In the genomic region with DNA sequence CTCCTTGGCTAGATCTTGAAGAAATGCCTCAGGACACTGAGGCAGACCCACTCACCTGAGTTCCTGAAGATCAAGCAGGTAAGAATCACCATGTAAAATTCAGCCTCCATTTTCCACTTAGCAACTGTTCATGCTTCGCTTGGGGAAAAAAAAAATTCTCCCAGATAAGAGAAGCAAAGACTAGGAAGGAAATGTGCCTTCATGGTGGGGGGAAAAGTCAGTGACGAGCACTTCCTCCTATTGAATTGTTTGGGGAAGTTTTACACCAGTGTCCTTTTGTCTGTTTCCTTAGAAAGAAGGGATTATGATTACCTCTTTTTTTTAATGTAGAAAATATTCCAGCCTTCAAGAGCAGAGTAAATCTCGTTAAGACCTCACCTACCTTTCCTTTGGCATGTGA, we compare ENCODE assay signal across 16 cellular contexts. TPM values are rescaled to one million over a fixed set of nuclear protein-coding genes. Genes with fewer than 3 reads are reported as not detected.
DNase-seq lines count a peak whose midpoint lies in the region; ATAC-seq, FAIRE-seq and TF ChIP-seq lines count a peak whose summit lies in the region.
"Had no signal": no experiment of that assay in that cellular context is flagged by ENCODE, and none has a peak within 500 bp of the region (broad histone marks: within the 10 kb centered on the region; RNA-seq: fewer than 3 reads in every experiment).

TSS of gene PTPRB (minus strand) at position 144 of the 400 bp plus-strand sequence. CDS start at position 110, 34 bp downstream.

- peak within 1 kb of the TSS in 1 of 3 donors; percentile 4 for H3K4me3 ChIP-seq in liver (ENCODE audit: low read depth in 1 of 3, low read length in 3 of 3)
- H3K4me3 ChIP-seq in HepG2 (replicated peaks in 1 of 3; ENCODE audit: insufficient read depth in 1 of 3, low read depth in 2 of 3, low read length in 3 of 3) = no peak within 1 kb of the TSS
- peak within 1 kb of the TSS; percentile 79 for H3K4me3 ChIP-seq in right cardiac atrium (ENCODE audit: low read length)
- peak within 1 kb of the TSS; percentile 35 for H3K4me3 ChIP-seq in psoas muscle
- H3K4me3 ChIP-seq: hepatocyte, SK-N-MC had no signal

- in situ Hi-C loops in HepG2 (cut with HindIII; ENCODE audit: extremely low pct_ligation_motif_present, low pct_unique_long_range_greater_than_20kb) = no loop called here

- 50% methylated on average over 3 of the region's 3 CpGs for WGBS in liver
- 5% methylated on average over 3 of the region's 3 CpGs for WGBS in HepG2 (ENCODE audit: low lambda C conversion rate)
- WGBS in right cardiac atrium = 50% methylated on average over 3 of the region's 3 CpGs
- 59 to 75% (median 73%) methylated on average over 3 of the region's 3 CpGs for WGBS in psoas muscle, 3 donors

- TF ChIP-seq CTCF in liver (IDR thresholded peaks at IDR 0.05; ENCODE audit: low read depth, low read length, missing input control) = no peak
- no peak for TF ChIP-seq CTCF in HepG2 (CRISPR knock-in tag; IDR thresholded peaks at IDR 0.05)
- no peak for TF ChIP-seq CTCF in psoas muscle (IDR thresholded peaks at IDR 0.05)

- POLR2A ChIA-PET in HepG2 (lab: Yijun Ruan, JAX) = no interaction called here

- no peaks in the 10 kb centered on the region for H3K27me3 ChIP-seq in liver (ENCODE audit: control insufficient read depth in 4 of 4, insufficient read depth in 4 of 4, low read length in 3 of 4)
- H3K27me3 ChIP-seq in HepG2 (ENCODE audit: control insufficient read depth in 1 of 2, insufficient read depth in 2 of 2, low read length in 2 of 2) = no peaks in the 10 kb centered on the region; a peak in 1 of 5 replicates
- H3K27me3 ChIP-seq in right cardiac atrium (ENCODE audit: control insufficient read depth, insufficient read depth) = no peaks in the 10 kb centered on the region
- H3K27me3 ChIP-seq in psoas muscle (ENCODE audit: insufficient read depth in 3 of 3, low read length in 2 of 3) = no peaks in the 10 kb centered on the region
- H3K27me3 ChIP-seq: hepatocyte had no signal

- no peak within 1 kb of the TSS for H3K4me2 ChIP-seq in HepG2 (ENCODE audit: low read depth, low read length)
- H3K4me2 ChIP-seq: hepatocyte had no signal

- H3K9ac ChIP-seq in liver (ENCODE audit: low read depth in 1 of 2, low read length in 2 of 2) (peak within 1 kb of the TSS in 1 of 2 donors; percentile 66), HepG2 (ENCODE audit: insufficient read depth, low read depth, low read length) (no peak within 1 kb of the TSS)

- H2AFZ ChIP-seq in HepG2 (ENCODE audit: low read length) = no peak within 1 kb of the TSS
- H2AFZ ChIP-seq: hepatocyte had no signal

- no peaks in the 10 kb centered on the region for H3K79me2 ChIP-seq in HepG2 (ENCODE audit: insufficient read depth, low read length)
- H3K79me2 ChIP-seq: hepatocyte had no signal

- FAIRE-seq in HepG2 (lab: Jason Lieb, UNC) = no peak
- FAIRE-seq: A204.1 had no signal

- TF ChIP-seq RAD21 in liver (IDR thresholded peaks at IDR 0.05) = no peak
- no peak for TF ChIP-seq RAD21 in HepG2 (CRISPR knock-in tag; IDR thresholded peaks at IDR 0.05)

- ATAC-seq in HepG2 = no peak
- peak; percentile 45 to 85 for ATAC-seq in right cardiac atrium
- ATAC-seq in psoas muscle = no peak
- ATAC-seq in HG03442 (IDR thresholded peaks at IDR 0.05; ENCODE audit: unreplicated experiment) = no peak
- ATAC-seq: CD8-positive, alpha-beta T cell; WTC11 had no signal

- H4K20me1 ChIP-seq in HepG2 (ENCODE audit: insufficient read depth, low read length) = no peaks in the 10 kb centered on the region

- no TSS peak for BruUV-seq in HepG2 (replicated peaks; lab: Mats Ljungman, UMichigan)

- no peak for DNase-seq in HepG2 (ENCODE audit: low spot score)
- DNase-seq in right cardiac atrium = no peak
- DNase-seq in psoas muscle = no peak
- DNase-seq in AML-193 (lab: John Stamatoyannopoulos, UW) = no peak
- no peak for DNase-seq in iPS-NIHi11 (ENCODE audit: low spot score)
- DNase-seq in SIG-M5 treated with dmso at 0.1 percent for 504 hours (lab: John Stamatoyannopoulos, UW; ENCODE audit: unreplicated experiment) = no peak
- DNase-seq: activated naive CD4-positive, alpha-beta T cell treated with anti-CD3 and anti-CD28 coated beads for 36 hours; CD8-positive, alpha-beta T cell; erythroblast; MV-4-11 had no signal

- H3K36me3 ChIP-seq in liver (ENCODE audit: control insufficient read depth in 4 of 4, insufficient read depth in 3 of 4, low read depth in 1 of 4, low read length in 3 of 4) = no peaks in the 10 kb centered on the region
- no peaks in the 10 kb centered on the region for H3K36me3 ChIP-seq in HepG2 (replicated peaks in 1 of 2; ENCODE audit: control insufficient read depth in 1 of 2, insufficient read depth in 2 of 2, low read length in 2 of 2)
- H3K36me3 ChIP-seq in psoas muscle (ENCODE audit: insufficient read depth in 1 of 2, low read depth in 1 of 2) = no peaks in the 10 kb centered on the region

- intact Hi-C loops in HepG2 (cut with micrococcal nuclease; ENCODE audit: unreplicated experiment) (no loop called here), right cardiac atrium (cut with DNase I) (no loop called here), psoas muscle (cut with DNase I) (no loop called here)

- H3K4me1 ChIP-seq in liver (ENCODE audit: control insufficient read depth in 4 of 4, insufficient read depth in 4 of 4, low read length in 3 of 4) (no peaks in the 10 kb centered on the region), HepG2 (ENCODE audit: insufficient read depth, low read length) (no peaks in the 10 kb centered on the region), right cardiac atrium (ENCODE audit: control insufficient read depth, insufficient read depth, low read length) (no peaks in the 10 kb centered on the region), psoas muscle (no peaks in the 10 kb centered on the region)

- no peak for TF ChIP-seq POLR2A in HepG2 (IDR thresholded peaks at IDR 0.05; ENCODE audit: insufficient read depth in 1 of 2, low read depth in 2 of 2, low read length in 2 of 2)

- TF ChIP-seq EP300 in HepG2 (IDR thresholded peaks at IDR 0.05; ENCODE audit: low read depth in 2 of 2, low read length in 2 of 2) = no peak
- TF ChIP-seq EP300 in HepG2 (CRISPR knock-in tag; IDR thresholded peaks at IDR 0.05; ENCODE audit: borderline replicate concordance) = no peak

- peaks cover 0 to 2% (median 0%) of the 10 kb centered on the region in 4 donors for H3K9me3 ChIP-seq in liver (ENCODE audit: control insufficient read depth in 4 of 4, low read length in 3 of 4)
- no peaks in the 10 kb centered on the region for H3K9me3 ChIP-seq in HepG2 (ENCODE audit: low read length)
- H3K9me3 ChIP-seq in right cardiac atrium (ENCODE audit: control insufficient read depth, low read length) = no peaks in the 10 kb centered on the region
- H3K9me3 ChIP-seq in psoas muscle = no peaks in the 10 kb centered on the region

- CTCF ChIA-PET in HepG2 (lab: Yijun Ruan, JAX; ENCODE audit: low intra/inter-chr PET ratio, low total read pairs) = no interaction called here

- H3K27ac ChIP-seq in liver (ENCODE audit: low read depth in 1 of 2, low read length in 2 of 2) (peak within 1 kb of the TSS; percentile 19 to 72), HepG2 (ENCODE audit: extremely low read length, insufficient read depth, low read length) (no peak within 1 kb of the TSS), right cardiac atrium (ENCODE audit: low read length) (peak within 1 kb of the TSS; percentile 92), psoas muscle (peak within 1 kb of the TSS; percentile 53)
- H3K27ac ChIP-seq: hepatocyte, SK-N-MC had no signal

TF ChIP-seq in liver, 16 proteins besides CTCF, POLR2A, EP300 and RAD21 (continues in another document):
- peak; percentile 28 for TF ChIP-seq NR2F2 (IDR thresholded peaks at IDR 0.05)

TF ChIP-seq in HepG2, 621 proteins besides CTCF, POLR2A, EP300 and RAD21:
- TF ChIP-seq SIX4 (CRISPR knock-in tag; IDR thresholded peaks at IDR 0.05) (no peak), ZNF607 (CRISPR knock-in tag; IDR thresholded peaks at IDR 0.05; ENCODE audit: borderline replicate concordance) (no peak), TP53 (CRISPR knock-in tag; conservative IDR thresholded peaks at IDR 0.05) (no peak)

RNA-seq across cellular contexts. Expression of gene PTPRB, which starts in this region (rescaled TPM):
- 10 to 100 TPM in 1 of 2 donors, 1 to 10 TPM in 1; 9.0 to 64.9 TPM for total RNA-seq in liver
- 1 to 10 TPM; 6.3 to 7.8 TPM for polyA plus RNA-seq in liver
- total RNA-seq in HepG2 (2016; rRNA removed; fragmentation: Illumina TruSeq; extraction: Trizol) = 0.02 TPM in 1 of 2 replicates, not detected in the other
- not detected in 2 replicates for total RNA-seq in HepG2 (2016; cell fraction: cytosol; rRNA removed; fragmentation: Illumina TruSeq; extraction: Trizol; ENCODE audit: low read depth)
- total RNA-seq in HepG2 (2016; cell fraction: insoluble cytoplasmic fraction; rRNA removed; fragmentation: Illumina TruSeq; extraction: Trizol) = under 0.01 TPM in 1 of 2 replicates, not detected in the other
- total RNA-seq in HepG2 (2016; cell fraction: membrane; rRNA removed; fragmentation: Illumina TruSeq; extraction: Trizol) = not detected in 2 replicates
- total RNA-seq in HepG2 (2016; cell fraction: nucleus; rRNA removed; fragmentation: Illumina TruSeq; extraction: Trizol) = not detected in 2 replicates
- polyA plus RNA-seq in HepG2 (2011; rRNA removed) = 0.05 and 0.07 TPM in 2 replicates
- polyA plus RNA-seq in HepG2 (2011; cell fraction: cytosol; rRNA removed) = 0.03 and 0.04 TPM in 2 replicates
- polyA plus RNA-seq in HepG2 (2011; cell fraction: nucleus; rRNA removed) = 0.05 and 0.12 TPM in 2 replicates
- 0.16 and 0.24 TPM in 2 replicates for polyA plus RNA-seq in HepG2 (2012)
- polyA plus RNA-seq in HepG2 (2016; cell fraction: cytosol; fragmentation: Illumina TruSeq; extraction: Trizol; ENCODE audit: low read depth) = not detected in 2 replicates
- polyA plus RNA-seq in HepG2 (2016; cell fraction: insoluble cytoplasmic fraction; fragmentation: Illumina TruSeq; extraction: Trizol; ENCODE audit: low read depth) = 0.02 TPM in 1 of 2 replicates, not detected in the other
- polyA plus RNA-seq in HepG2 (2016; cell fraction: membrane; fragmentation: Illumina TruSeq; extraction: Trizol; ENCODE audit: low read depth) = not detected in 2 replicates
- not detected in 2 replicates for polyA plus RNA-seq in HepG2 (2016; cell fraction: nucleus; fragmentation: Illumina TruSeq; extraction: Trizol; ENCODE audit: insufficient read depth, low read depth)
- 0.24 and 2.9 TPM in 2 replicates for polyA minus RNA-seq in HepG2 (2011; rRNA and poly(A)+ RNA removed; ENCODE audit: low replicate concordance)
- polyA minus RNA-seq in HepG2 (2011; cell fraction: cytosol; rRNA and poly(A)+ RNA removed) = 0.10 TPM in 1 of 2 replicates, not detected in the other
- 0.39 and 0.75 TPM in 2 replicates for polyA minus RNA-seq in HepG2 (2011; cell fraction: nucleus; rRNA and poly(A)+ RNA removed)
- 10 to 100 TPM; 26.6 to 51.8 (median 39.2) TPM for total RNA-seq in right cardiac atrium
- polyA plus RNA-seq in right cardiac atrium = 14.3 TPM
- 10 to 100 TPM; 10.9 to 32.1 (median 17.8) TPM for total RNA-seq in psoas muscle
- polyA plus RNA-seq in psoas muscle = 1 to 10 TPM; 6.5 to 7.6 (median 7.2) TPM
- total RNA-seq: activated naive CD4-positive, alpha-beta T cell treated with anti-CD3 and anti-CD28 coated beads for 36 hours; CD8-positive, alpha-beta T cell had no signal

Comparison
In these comparisons a context has a peak if more than half of its experiments do, and no peak if none do; other contexts are left out.
1. RNA of gene PTPRB (total RNA-seq): 9.0 to 64.9 TPM in liver, 26.6 to 51.8 TPM in right cardiac atrium and 10.9 to 32.1 TPM in psoas muscle; under 0.01 to 0.02 TPM in HepG2; every median in the first group is over 4 times any median in the second.
2. H3K4me3 ChIP-seq: peak in right cardiac atrium (single experiment) and psoas muscle (single experiment); none in HepG2 (0 of 3).
3. ATAC-seq: peak in right cardiac atrium (2 of 2); none in HepG2 (single experiment), psoas muscle (0 of 4) and HG03442 (single experiment).